Comparison of ENCODE assay signal across 1 cellular context in genomic region chr20:48394415-48395081, GRCh38.
TF ChIP-seq lines count a peak whose summit lies in the region.

No MANE protein-coding gene starts in this region.

TF ChIP-seq in HepG2, 621 proteins besides CTCF, POLR2A, EP300 and RAD21 (continued from another document and continues in another):
- no peak for TF ChIP-seq ZFP62 (CRISPR knock-in tag; IDR thresholded peaks at IDR 0.05)
- TF ChIP-seq, protein P1, sequence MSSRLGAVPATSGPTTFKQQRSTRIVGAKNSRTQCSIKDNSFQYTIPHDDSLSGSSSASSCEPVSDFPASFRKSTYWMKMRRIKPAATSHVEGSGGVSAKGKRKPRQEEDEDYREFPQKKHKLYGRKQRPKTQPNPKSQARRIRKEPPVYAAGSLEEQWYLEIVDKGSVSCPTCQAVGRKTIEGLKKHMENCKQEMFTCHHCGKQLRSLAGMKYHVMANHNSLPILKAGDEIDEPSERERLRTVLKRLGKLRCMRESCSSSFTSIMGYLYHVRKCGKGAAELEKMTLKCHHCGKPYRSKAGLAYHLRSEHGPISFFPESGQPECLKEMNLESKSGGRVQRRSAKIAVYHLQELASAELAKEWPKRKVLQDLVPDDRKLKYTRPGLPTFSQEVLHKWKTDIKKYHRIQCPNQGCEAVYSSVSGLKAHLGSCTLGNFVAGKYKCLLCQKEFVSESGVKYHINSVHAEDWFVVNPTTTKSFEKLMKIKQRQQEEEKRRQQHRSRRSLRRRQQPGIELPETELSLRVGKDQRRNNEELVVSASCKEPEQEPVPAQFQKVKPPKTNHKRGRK (CRISPR knock-in tag; IDR thresholded peaks at IDR 0.05), result peak; percentile 34; the same call in 1 of the 2 replicates
- no peak for TF ChIP-seq LRRFIP1 (CRISPR knock-in tag; conservative IDR thresholded peaks at IDR 0.05)
- TF ChIP-seq REL (CRISPR knock-in tag; conservative IDR thresholded peaks at IDR 0.05), result no peak
- TF ChIP-seq ZSCAN29 (CRISPR knock-in tag; conservative IDR thresholded peaks at IDR 0.05), result no peak
- TF ChIP-seq KLF15 (CRISPR knock-in tag; IDR thresholded peaks at IDR 0.05; ENCODE audit: borderline replicate concordance), result no peak
- TF ChIP-seq, protein P2, sequence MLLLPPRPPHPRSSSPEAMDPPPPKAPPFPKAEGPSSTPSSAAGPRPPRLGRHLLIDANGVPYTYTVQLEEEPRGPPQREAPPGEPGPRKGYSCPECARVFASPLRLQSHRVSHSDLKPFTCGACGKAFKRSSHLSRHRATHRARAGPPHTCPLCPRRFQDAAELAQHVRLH (CRISPR knock-in tag; IDR thresholded peaks at IDR 0.05; ENCODE audit: borderline replicate concordance, low read depth), result 0 out of 2 replicates have a peak, but pooled peaks have one; percentile 46
- TF ChIP-seq RBM39 (IDR thresholded peaks at IDR 0.05; ENCODE audit: low read depth, low read length, poor library complexity, severe bottlenecking), result peak; percentile 36
- no peak for TF ChIP-seq SETDB1 (CRISPR knock-in tag; IDR thresholded peaks at IDR 0.05; ENCODE audit: borderline replicate concordance)
- TF ChIP-seq NBN (conservative IDR thresholded peaks at IDR 0.05), result no peak
- no peak; the same call in 1 of the 2 replicates for TF ChIP-seq GPN1 (CRISPR knock-in tag; IDR thresholded peaks at IDR 0.05; ENCODE audit: borderline replicate concordance)
- no peak for TF ChIP-seq ZNF335 (CRISPR knock-in tag; IDR thresholded peaks at IDR 0.05)
- no peak for TF ChIP-seq KLF6 (CRISPR knock-in tag; IDR thresholded peaks at IDR 0.05)
- no peak for TF ChIP-seq KAT7 (CRISPR knock-in tag; IDR thresholded peaks at IDR 0.05; ENCODE audit: borderline replicate concordance)
- no peak for TF ChIP-seq SP140L (CRISPR knock-in tag; IDR thresholded peaks at IDR 0.05; ENCODE audit: borderline replicate concordance)
- TF ChIP-seq CAMTA2 (CRISPR knock-in tag; IDR thresholded peaks at IDR 0.05; ENCODE audit: borderline replicate concordance), result peak; percentile 68; the same call in 1 of the 2 replicates
- no peak for TF ChIP-seq BATF2 (CRISPR knock-in tag; IDR thresholded peaks at IDR 0.05)
- TF ChIP-seq, protein P3, sequence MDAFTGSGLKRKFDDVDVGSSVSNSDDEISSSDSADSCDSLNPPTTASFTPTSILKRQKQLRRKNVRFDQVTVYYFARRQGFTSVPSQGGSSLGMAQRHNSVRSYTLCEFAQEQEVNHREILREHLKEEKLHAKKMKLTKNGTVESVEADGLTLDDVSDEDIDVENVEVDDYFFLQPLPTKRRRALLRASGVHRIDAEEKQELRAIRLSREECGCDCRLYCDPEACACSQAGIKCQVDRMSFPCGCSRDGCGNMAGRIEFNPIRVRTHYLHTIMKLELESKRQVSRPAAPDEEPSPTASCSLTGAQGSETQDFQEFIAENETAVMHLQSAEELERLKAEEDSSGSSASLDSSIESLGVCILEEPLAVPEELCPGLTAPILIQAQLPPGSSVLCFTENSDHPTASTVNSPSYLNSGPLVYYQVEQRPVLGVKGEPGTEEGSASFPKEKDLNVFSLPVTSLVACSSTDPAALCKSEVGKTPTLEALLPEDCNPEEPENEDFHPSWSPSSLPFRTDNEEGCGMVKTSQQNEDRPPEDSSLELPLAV (CRISPR knock-in tag; conservative IDR thresholded peaks at IDR 0.05; ENCODE audit: low read depth), result no peak
- TF ChIP-seq ZNF773 (CRISPR knock-in tag; IDR thresholded peaks at IDR 0.05; ENCODE audit: borderline replicate concordance), result no peak
- TF ChIP-seq, protein P4, sequence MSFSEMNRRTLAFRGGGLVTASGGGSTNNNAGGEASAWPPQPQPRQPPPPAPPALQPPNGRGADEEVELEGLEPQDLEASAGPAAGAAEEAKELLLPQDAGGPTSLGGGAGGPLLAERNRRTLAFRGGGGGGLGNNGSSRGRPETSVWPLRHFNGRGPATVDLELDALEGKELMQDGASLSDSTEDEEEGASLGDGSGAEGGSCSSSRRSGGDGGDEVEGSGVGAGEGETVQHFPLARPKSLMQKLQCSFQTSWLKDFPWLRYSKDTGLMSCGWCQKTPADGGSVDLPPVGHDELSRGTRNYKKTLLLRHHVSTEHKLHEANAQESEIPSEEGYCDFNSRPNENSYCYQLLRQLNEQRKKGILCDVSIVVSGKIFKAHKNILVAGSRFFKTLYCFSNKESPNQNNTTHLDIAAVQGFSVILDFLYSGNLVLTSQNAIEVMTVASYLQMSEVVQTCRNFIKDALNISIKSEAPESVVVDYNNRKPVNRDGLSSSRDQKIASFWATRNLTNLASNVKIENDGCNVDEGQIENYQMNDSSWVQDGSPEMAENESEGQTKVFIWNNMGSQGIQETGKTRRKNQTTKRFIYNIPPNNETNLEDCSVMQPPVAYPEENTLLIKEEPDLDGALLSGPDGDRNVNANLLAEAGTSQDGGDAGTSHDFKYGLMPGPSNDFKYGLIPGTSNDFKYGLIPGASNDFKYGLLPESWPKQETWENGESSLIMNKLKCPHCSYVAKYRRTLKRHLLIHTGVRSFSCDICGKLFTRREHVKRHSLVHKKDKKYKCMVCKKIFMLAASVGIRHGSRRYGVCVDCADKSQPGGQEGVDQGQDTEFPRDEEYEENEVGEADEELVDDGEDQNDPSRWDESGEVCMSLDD (CRISPR knock-in tag; IDR thresholded peaks at IDR 0.05; ENCODE audit: borderline replicate concordance), result no peak
- TF ChIP-seq, protein P5, sequence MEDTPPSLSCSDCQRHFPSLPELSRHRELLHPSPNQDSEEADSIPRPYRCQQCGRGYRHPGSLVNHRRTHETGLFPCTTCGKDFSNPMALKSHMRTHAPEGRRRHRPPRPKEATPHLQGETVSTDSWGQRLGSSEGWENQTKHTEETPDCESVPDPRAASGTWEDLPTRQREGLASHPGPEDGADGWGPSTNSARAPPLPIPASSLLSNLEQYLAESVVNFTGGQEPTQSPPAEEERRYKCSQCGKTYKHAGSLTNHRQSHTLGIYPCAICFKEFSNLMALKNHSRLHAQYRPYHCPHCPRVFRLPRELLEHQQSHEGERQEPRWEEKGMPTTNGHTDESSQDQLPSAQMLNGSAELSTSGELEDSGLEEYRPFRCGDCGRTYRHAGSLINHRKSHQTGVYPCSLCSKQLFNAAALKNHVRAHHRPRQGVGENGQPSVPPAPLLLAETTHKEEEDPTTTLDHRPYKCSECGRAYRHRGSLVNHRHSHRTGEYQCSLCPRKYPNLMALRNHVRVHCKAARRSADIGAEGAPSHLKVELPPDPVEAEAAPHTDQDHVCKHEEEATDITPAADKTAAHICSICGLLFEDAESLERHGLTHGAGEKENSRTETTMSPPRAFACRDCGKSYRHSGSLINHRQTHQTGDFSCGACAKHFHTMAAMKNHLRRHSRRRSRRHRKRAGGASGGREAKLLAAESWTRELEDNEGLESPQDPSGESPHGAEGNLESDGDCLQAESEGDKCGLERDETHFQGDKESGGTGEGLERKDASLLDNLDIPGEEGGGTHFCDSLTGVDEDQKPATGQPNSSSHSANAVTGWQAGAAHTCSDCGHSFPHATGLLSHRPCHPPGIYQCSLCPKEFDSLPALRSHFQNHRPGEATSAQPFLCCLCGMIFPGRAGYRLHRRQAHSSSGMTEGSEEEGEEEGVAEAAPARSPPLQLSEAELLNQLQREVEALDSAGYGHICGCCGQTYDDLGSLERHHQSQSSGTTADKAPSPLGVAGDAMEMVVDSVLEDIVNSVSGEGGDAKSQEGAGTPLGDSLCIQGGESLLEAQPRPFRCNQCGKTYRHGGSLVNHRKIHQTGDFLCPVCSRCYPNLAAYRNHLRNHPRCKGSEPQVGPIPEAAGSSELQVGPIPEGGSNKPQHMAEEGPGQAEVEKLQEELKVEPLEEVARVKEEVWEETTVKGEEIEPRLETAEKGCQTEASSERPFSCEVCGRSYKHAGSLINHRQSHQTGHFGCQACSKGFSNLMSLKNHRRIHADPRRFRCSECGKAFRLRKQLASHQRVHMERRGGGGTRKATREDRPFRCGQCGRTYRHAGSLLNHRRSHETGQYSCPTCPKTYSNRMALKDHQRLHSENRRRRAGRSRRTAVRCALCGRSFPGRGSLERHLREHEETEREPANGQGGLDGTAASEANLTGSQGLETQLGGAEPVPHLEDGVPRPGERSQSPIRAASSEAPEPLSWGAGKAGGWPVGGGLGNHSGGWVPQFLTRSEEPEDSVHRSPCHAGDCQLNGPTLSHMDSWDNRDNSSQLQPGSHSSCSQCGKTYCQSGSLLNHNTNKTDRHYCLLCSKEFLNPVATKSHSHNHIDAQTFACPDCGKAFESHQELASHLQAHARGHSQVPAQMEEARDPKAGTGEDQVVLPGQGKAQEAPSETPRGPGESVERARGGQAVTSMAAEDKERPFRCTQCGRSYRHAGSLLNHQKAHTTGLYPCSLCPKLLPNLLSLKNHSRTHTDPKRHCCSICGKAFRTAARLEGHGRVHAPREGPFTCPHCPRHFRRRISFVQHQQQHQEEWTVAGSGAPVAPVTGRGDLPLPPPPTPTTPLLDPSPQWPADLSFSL (CRISPR knock-in tag; IDR thresholded peaks at IDR 0.05), result no peak
- no peak for TF ChIP-seq SRY (CRISPR knock-in tag; IDR thresholded peaks at IDR 0.05)
- no peak for TF ChIP-seq ZNF816 (CRISPR knock-in tag; IDR thresholded peaks at IDR 0.05; ENCODE audit: borderline replicate concordance)
- TF ChIP-seq, protein P6, sequence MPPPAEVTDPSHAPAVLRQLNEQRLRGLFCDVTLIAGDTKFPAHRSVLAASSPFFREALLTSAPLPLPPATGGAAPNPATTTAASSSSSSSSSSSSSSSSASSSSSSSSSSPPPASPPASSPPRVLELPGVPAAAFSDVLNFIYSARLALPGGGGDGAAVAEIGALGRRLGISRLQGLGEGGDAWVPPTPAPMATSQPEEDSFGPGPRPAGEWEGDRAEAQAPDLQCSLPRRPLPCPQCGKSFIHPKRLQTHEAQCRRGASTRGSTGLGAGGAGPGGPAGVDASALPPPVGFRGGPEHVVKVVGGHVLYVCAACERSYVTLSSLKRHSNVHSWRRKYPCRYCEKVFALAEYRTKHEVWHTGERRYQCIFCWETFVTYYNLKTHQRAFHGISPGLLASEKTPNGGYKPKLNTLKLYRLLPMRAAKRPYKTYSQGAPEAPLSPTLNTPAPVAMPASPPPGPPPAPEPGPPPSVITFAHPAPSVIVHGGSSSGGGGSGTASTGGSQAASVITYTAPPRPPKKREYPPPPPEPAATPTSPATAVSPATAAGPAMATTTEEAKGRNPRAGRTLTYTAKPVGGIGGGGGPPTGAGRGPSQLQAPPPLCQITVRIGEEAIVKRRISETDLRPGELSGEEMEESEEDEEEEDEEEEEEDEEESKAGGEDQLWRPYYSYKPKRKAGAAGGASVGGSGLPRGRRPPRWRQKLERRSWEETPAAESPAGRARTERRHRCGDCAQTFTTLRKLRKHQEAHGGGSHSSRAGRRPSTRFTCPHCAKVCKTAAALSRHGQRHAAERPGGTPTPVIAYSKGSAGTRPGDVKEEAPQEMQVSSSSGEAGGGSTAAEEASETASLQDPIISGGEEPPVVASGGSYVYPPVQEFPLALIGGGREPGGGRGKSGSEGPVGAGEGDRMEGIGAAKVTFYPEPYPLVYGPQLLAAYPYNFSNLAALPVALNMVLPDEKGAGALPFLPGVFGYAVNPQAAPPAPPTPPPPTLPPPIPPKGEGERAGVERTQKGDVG (CRISPR knock-in tag; IDR thresholded peaks at IDR 0.05; ENCODE audit: borderline replicate concordance), result peak; percentile 98; the same call in 1 of the 2 replicates
- TF ChIP-seq ZBTB3 (CRISPR knock-in tag; IDR thresholded peaks at IDR 0.05; ENCODE audit: borderline replicate concordance, low read depth), result no peak
- TF ChIP-seq MIXL1 (CRISPR knock-in tag; IDR thresholded peaks at IDR 0.05), result 0 out of 2 replicates have a peak, but pooled peaks have one; percentile 47
- no peak for TF ChIP-seq ZBTB1 (CRISPR knock-in tag; IDR thresholded peaks at IDR 0.05; ENCODE audit: borderline replicate concordance)
- TF ChIP-seq, protein P7, sequence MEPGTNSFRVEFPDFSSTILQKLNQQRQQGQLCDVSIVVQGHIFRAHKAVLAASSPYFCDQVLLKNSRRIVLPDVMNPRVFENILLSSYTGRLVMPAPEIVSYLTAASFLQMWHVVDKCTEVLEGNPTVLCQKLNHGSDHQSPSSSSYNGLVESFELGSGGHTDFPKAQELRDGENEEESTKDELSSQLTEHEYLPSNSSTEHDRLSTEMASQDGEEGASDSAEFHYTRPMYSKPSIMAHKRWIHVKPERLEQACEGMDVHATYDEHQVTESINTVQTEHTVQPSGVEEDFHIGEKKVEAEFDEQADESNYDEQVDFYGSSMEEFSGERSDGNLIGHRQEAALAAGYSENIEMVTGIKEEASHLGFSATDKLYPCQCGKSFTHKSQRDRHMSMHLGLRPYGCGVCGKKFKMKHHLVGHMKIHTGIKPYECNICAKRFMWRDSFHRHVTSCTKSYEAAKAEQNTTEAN (CRISPR knock-in tag; conservative IDR thresholded peaks at IDR 0.05), result no peak
- TF ChIP-seq TEAD3 (CRISPR knock-in tag; optimal IDR thresholded peaks at IDR 0.05; ENCODE audit: borderline replicate concordance), result peak; percentile 93
- TF ChIP-seq HOXA9 (CRISPR knock-in tag; IDR thresholded peaks at IDR 0.05; ENCODE audit: borderline replicate concordance), result no peak
- TF ChIP-seq, protein P8, sequence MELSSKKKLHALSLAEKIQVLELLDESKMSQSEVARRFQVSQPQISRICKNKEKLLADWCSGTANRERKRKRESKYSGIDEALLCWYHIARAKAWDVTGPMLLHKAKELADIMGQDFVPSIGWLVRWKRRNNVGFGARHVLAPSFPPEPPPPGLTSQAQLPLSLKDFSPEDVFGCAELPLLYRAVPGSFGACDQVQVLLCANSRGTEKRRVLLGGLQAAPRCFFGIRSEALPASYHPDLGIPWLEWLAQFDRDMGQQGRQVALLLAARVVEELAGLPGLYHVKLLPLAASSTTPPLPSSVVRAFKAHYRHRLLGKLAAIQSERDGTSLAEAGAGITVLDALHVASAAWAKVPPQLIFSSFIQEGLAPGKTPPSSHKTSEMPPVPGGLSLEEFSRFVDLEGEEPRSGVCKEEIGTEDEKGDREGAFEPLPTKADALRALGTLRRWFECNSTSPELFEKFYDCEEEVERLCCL (CRISPR knock-in tag; IDR thresholded peaks at IDR 0.05; ENCODE audit: borderline replicate concordance), result no peak
